ENCODE assay signal across 16 cellular contexts in the genomic region with DNA sequence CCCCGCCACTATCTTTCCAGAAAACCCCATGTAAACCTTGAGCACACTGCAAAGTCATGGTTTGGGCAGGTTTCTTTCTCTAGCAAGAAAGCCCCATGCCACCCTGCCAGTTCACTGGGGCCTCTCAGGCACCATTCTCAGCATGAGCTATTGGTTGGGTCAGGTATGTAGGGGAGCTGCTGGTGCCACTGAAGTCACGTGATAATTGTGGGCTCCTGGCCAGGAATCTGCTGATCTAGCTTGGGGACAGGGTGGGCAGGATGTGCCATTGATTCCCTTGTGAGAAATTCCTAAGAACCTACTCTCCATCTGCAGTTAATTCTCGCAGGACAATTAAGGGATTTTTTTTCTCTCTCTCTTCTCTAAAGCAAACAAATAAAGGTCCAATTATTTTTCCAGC. TPM values are rescaled to one million over a fixed set of nuclear protein-coding genes. Genes with fewer than 3 reads are reported as not detected.
"Had no signal": no experiment of that assay in that cellular context is flagged by ENCODE, and none has a peak within 500 bp of the region (broad histone marks: within the 10 kb centered on the region; RNA-seq: fewer than 3 reads in every experiment).

No MANE protein-coding gene starts in this region.

- H3K36me3 ChIP-seq: cardiac muscle cell, esophagus squamous epithelium, lower lobe of right lung, prostate gland, sigmoid colon, upper lobe of left lung had no signal

- H3K4me3 ChIP-seq: cardiac muscle cell, esophagus squamous epithelium, lower lobe of right lung, prostate gland, sigmoid colon, upper lobe of left lung had no signal

- H3K27me3 ChIP-seq: cardiac muscle cell, esophagus squamous epithelium, foreskin keratinocyte, sigmoid colon, upper lobe of left lung had no signal

- DNase-seq: activated CD8-positive, alpha-beta memory T cell treated with anti-CD3 and anti-CD28 coated beads, Interleukin-2, amount 50 U/mL, for 4 hours; activated CD8-positive, alpha-beta T cell treated with anti-CD3 and anti-CD28 coated beads for 36 hours; esophagus squamous epithelium; immature natural killer cell; left cardiac atrium; lower lobe of right lung; naive thymus-derived CD4-positive, alpha-beta T cell; sigmoid colon; stimulated activated CD4-positive, alpha-beta T cell treated with anti-CD3 and anti-CD28 coated beads, Interleukin-2, amount 100 ng/mL, for 24 hours; stimulated activated naive CD4-positive, alpha-beta T cell treated with Interleukin-2 at 50 U/mL for 16 hours; T-helper 9 cell; upper lobe of left lung had no signal

- H3K4me1 ChIP-seq: esophagus squamous epithelium, foreskin keratinocyte, lower lobe of right lung, prostate gland, sigmoid colon had no signal

- ATAC-seq: activated CD8-positive, alpha-beta T cell treated with anti-CD3 and anti-CD28 coated beads for 36 hours; left cardiac atrium; naive thymus-derived CD4-positive, alpha-beta T cell had no signal

- FAIRE-seq: astrocyte had no signal

- H3K27ac ChIP-seq: cardiac muscle cell, esophagus squamous epithelium, foreskin keratinocyte, lower lobe of right lung, prostate gland, sigmoid colon, upper lobe of left lung had no signal

- H3K9me3 ChIP-seq: lower lobe of right lung, prostate gland, sigmoid colon, upper lobe of left lung had no signal

RNA-seq across cellular contexts. Expression of a gene that starts 26.5 kb away (rescaled TPM):
- total RNA-seq: activated CD8-positive, alpha-beta T cell treated with anti-CD3 and anti-CD28 coated beads for 36 hours had no signal
- polyA plus RNA-seq: naive thymus-derived CD4-positive, alpha-beta T cell had no signal
